Comparison of ENCODE assay signal across 10 cellular contexts in the genomic region with DNA sequence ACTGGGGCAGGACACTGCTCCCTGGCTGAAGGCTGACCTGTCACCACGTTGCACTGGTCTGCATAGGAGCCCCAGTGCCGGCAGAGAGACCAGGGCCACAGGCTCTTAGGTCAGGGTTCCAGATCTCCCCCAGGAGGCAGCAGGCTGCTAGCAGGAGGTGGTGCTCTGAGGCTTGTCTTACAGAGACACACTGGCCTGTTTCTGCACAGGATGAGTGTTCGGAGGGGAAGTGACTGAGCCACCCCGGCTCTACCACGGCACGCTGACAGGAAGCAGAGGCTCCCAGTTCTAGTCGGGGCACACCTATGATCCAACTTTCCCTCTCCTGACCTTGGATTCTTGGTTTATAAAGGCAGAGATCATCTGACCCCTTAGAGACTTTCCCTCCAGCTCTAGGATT. TPM values are rescaled to one million over a fixed set of nuclear protein-coding genes. Genes with fewer than 3 reads are reported as not detected.
DNase-seq lines count a peak whose midpoint lies in the region; ATAC-seq, FAIRE-seq and TF ChIP-seq lines count a peak whose summit lies in the region.
"Had no signal": no experiment of that assay in that cellular context is flagged by ENCODE, and none has a peak within 500 bp of the region (broad histone marks: within the 10 kb centered on the region; RNA-seq: fewer than 3 reads in every experiment).

No MANE protein-coding gene starts in this region.

- no peak for TF ChIP-seq EP300 in K562 (IDR thresholded peaks at IDR 0.05; ENCODE audit: low read length)

- no peak for FAIRE-seq in K562 (lab: Jason Lieb, UNC)
- FAIRE-seq: HTR-8/SVneo had no signal

- TF ChIP-seq POLR2A in GM18505 (IDR thresholded peaks at IDR 0.05; ENCODE audit: borderline replicate concordance, extremely low read depth, insufficient read depth, insufficient read length) (peak; percentile 11), K562 (conservative IDR thresholded peaks at IDR 0.05) (no peak)

- H2AFZ ChIP-seq in K562 (ENCODE audit: low read depth, low read length) = no peak overlapping the region

- H3K4me2 ChIP-seq in K562 (ENCODE audit: insufficient read depth, low read length) = no peak overlapping the region

- peak overlapping the region in 1 of 2 experiments; percentile 53; a peak in 1 of 4 replicates for H3K9ac ChIP-seq in K562 (ENCODE audit: insufficient read depth in 1 of 2, low read depth in 2 of 2, low read length in 2 of 2)

- peaks cover 0 to 6% of the 10 kb centered on the region in 2 experiments; a peak in 3 of 5 replicates for H3K4me1 ChIP-seq in K562 (replicated peaks in 1 of 2; ENCODE audit: control insufficient read depth in 2 of 2, insufficient read depth in 2 of 2, low read length in 2 of 2)
- H3K4me1 ChIP-seq in ascending aorta = peaks cover 0 to 20% of the 10 kb centered on the region in 2 donors

- H3K27ac ChIP-seq in K562 (ENCODE audit: extremely low read depth, low read depth, low read length) (no peak overlapping the region), ascending aorta (peak overlapping the region in 1 of 2 donors; percentile 9)

- ATAC-seq in GM18505 (IDR thresholded peaks at IDR 0.05; ENCODE audit: unreplicated experiment) = no peak
- no peak for ATAC-seq in K562
- ATAC-seq in GM21367 (IDR thresholded peaks at IDR 0.05; ENCODE audit: unreplicated experiment) = no peak

- CTCF ChIA-PET in K562 (lab: Yijun Ruan, JAX; ENCODE audit: low intra/inter-chr PET ratio) = no interaction called here

- TF ChIP-seq RAD21 in K562 (CRISPR knock-in tag; conservative IDR thresholded peaks at IDR 0.05 in 1 of 2, IDR thresholded peaks at IDR 0.05 in 1 of 2) = no peak

- 83% methylated on average over 7 of the region's 7 CpGs for WGBS in K562 (ENCODE audit: insufficient coverage, low coverage, missing lambda C conversion rate)

- TF ChIP-seq CTCF in K562 (IDR thresholded peaks at IDR 0.05 in 2 of 3, conservative IDR thresholded peaks at IDR 0.05 in 1 of 3; ENCODE audit: insufficient read depth in 2 of 3, low read depth in 1 of 3, low read length in 3 of 3) (no peak), ascending aorta (IDR thresholded peaks at IDR 0.05) (no peak)

- H3K4me3 ChIP-seq in K562 (no peak overlapping the region), ascending aorta (no peak overlapping the region)

- peaks cover 49% of the 10 kb centered on the region; the same call in 2 of the 3 replicates for H3K36me3 ChIP-seq in K562 (ENCODE audit: control insufficient read depth, insufficient read depth, low read length)
- peaks cover 4 to 21% of the 10 kb centered on the region in 2 donors for H3K36me3 ChIP-seq in ascending aorta

- POLR2A ChIA-PET in K562 (lab: Yijun Ruan, JAX) = interaction anchor here (0.7 to 0.8 kb wide), 3 partner anchors 8 to 307 kb away, joined by 3 to 4 read pairs (median 3); partner anchors contain the start of gene FBXL22

- no TSS peak for BruUV-seq in K562 (replicated peaks; lab: Mats Ljungman, UMichigan)

- in situ Hi-C loops in K562 (cut with MboI) = no loop called here

- intact Hi-C loops in K562 (cut with micrococcal nuclease) (no loop called here), ascending aorta (cut with DNase I) (no loop called here)

- H3K9me3 ChIP-seq in K562 (replicated peaks; ENCODE audit: control insufficient read depth, insufficient read depth, low read depth, low read length) (no peaks in the 10 kb centered on the region), ascending aorta (no peaks in the 10 kb centered on the region)

- no peaks in the 10 kb centered on the region for H3K27me3 ChIP-seq in K562 (ENCODE audit: control insufficient read depth in 2 of 2, insufficient read depth in 2 of 2, low read length in 2 of 2)
- H3K27me3 ChIP-seq in ascending aorta = no peaks in the 10 kb centered on the region

- no peaks in the 10 kb centered on the region for H4K20me1 ChIP-seq in K562 (replicated peaks; ENCODE audit: control insufficient read depth, insufficient read depth, low read length)

- H3K79me2 ChIP-seq in K562 (ENCODE audit: control insufficient read depth, insufficient read depth, low read length) = no peaks in the 10 kb centered on the region

- H3K9me1 ChIP-seq in K562 (ENCODE audit: control insufficient read depth, insufficient read depth, low read length) = no peaks in the 10 kb centered on the region

- peak; percentile 49 to 54 for DNase-seq in activated CD4-positive, alpha-beta T cell treated with anti-CD3 and anti-CD28 coated beads for 4 hours
- DNase-seq in K562 (ENCODE audit: extremely low read depth in 1 of 4, low spot score in 3 of 4) = no peak
- DNase-seq in stimulated activated CD8-positive, alpha-beta memory T cell treated with anti-CD3 and anti-CD28 coated beads, Interleukin-2, amount 100 ng/mL, for 48 hours (ENCODE audit: low read depth in 2 of 2) = peak; percentile 31 to 38
- no peak for DNase-seq in SK-N-DZ (ENCODE audit: low spot score)
- no peak for DNase-seq in NCI-H345 (lab: John Stamatoyannopoulos, UW)
- DNase-seq in ascending aorta (ENCODE audit: low spot score in 2 of 2) = no peak
- DNase-seq: head of caudate nucleus had no signal

TF ChIP-seq in K562, 482 proteins besides CTCF, POLR2A, EP300 and RAD21:
- no peak for TF ChIP-seq MEIS2 (IDR thresholded peaks at IDR 0.05; ENCODE audit: partially characterized antibody)
- TF ChIP-seq RBM17 (IDR thresholded peaks at IDR 0.05; ENCODE audit: borderline replicate concordance, low read depth, low read length) = no peak
- 0 out of 2 replicates have a peak, but pooled peaks have one; percentile 8 for TF ChIP-seq MYNN (IDR thresholded peaks at IDR 0.05)
- TF ChIP-seq MYNN (CRISPR knock-in tag; IDR thresholded peaks at IDR 0.05) = no peak
- TF ChIP-seq JUNB (CRISPR knock-in tag; conservative IDR thresholded peaks at IDR 0.05) = no peak

RNA-seq across cellular contexts. Expression of gene FBXL22, which starts 8.6 kb away (rescaled TPM):
- 0.35 TPM in 1 of 2 replicates, not detected in the other for total RNA-seq in K562 (2011; cell fraction: chromatin; rRNA removed; ENCODE audit: low replicate concordance)
- 0.33 and 0.39 TPM in 2 replicates for total RNA-seq in K562 (2011; cell fraction: nucleolus; rRNA removed)
- total RNA-seq in K562 (2011; cell fraction: nucleoplasm; rRNA removed) = 0.81 TPM in 1 of 2 replicates, not detected in the other
- total RNA-seq in K562 (2014; rRNA removed) = not detected in 2 replicates
- total RNA-seq in K562 (2014; rRNA removed; fragmentation: Illumina TruSeq; extraction: Trizol) = not detected in 2 replicates
- total RNA-seq in K562 (2015; rRNA removed; fragmentation: Illumina TruSeq; extraction: Trizol) = not detected in 2 replicates
- total RNA-seq in K562 (2021) = not detected in 2 replicates
- not detected in 2 replicates for polyA plus RNA-seq in K562 (2011; rRNA removed)
- polyA plus RNA-seq in K562 (2011; cell fraction: cytosol; rRNA removed) = not detected in 2 replicates
- 0.04 and 0.17 TPM in 2 replicates for polyA plus RNA-seq in K562 (2011; cell fraction: nucleus; rRNA removed)
- 0.07 and 0.14 TPM in 2 replicates for polyA plus RNA-seq in K562 (2012)
- polyA plus RNA-seq in K562 (2014; fragmentation: Illumina TruSeq; extraction: Trizol) = not detected in 2 replicates
- polyA plus RNA-seq in K562 (2014; fragmentation: Nextera tagmentation; extraction: Ambion mirVana) = not detected
- polyA plus RNA-seq in K562 (2014; rRNA removed) = not detected in 2 replicates
- polyA minus RNA-seq in K562 (2011; rRNA and poly(A)+ RNA removed) = not detected in 2 replicates
- polyA minus RNA-seq in K562 (2011; cell fraction: cytosol; rRNA and poly(A)+ RNA removed) = not detected in 2 replicates
- polyA minus RNA-seq in K562 (2011; cell fraction: nucleus; rRNA and poly(A)+ RNA removed) = 0.22 and 0.27 TPM in 2 replicates
- not detected in 2 replicates for polyA plus RNA-seq in SK-N-DZ (2014; cell fraction: cytosol; rRNA removed)
- polyA plus RNA-seq in SK-N-DZ (2014; cell fraction: nucleus; rRNA removed) = not detected in 2 replicates
- total RNA-seq in ascending aorta = 0.43 TPM

Comparison
In these comparisons a context has a peak if more than half of its experiments do, and no peak if none do; other contexts are left out.
1. DNase-seq: peak in activated CD4-positive, alpha-beta T cell treated with anti-CD3 and anti-CD28 coated beads for 4 hours (2 of 2) and stimulated activated CD8-positive, alpha-beta memory T cell treated with anti-CD3 and anti-CD28 coated beads, Interleukin-2, amount 100 ng/mL, for 48 hours (2 of 2); none in K562 (0 of 4), SK-N-DZ (single experiment), NCI-H345 (single experiment) and ascending aorta (0 of 2).